Comparison of ENCODE assay signal across 2 cellular contexts in the genomic region with DNA sequence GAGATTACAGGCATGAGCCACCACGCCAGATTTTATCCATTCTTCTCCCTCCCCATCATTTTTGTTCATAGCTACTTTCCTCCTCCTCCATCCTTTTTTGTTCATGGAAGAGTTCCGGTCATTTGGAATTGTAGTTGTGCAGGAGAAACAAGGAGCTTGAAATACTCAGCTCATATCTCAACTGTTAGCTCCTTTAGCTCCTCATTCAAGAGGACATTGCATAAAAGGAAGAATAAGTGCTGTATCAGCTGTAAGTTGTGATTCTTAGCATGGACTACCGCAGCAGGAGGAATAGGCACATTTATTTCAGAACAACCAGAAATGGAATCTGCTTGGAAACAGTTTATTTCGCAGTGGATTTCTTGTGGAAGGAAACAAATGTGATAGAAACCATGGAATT.
A peak's percentile ranks its signal among the peaks of the same experiment; 100 is the strongest.
TF ChIP-seq lines count a peak whose summit lies in the region.

No MANE protein-coding gene starts in this region.

TF ChIP-seq in IMR-90, 13 proteins besides CTCF, POLR2A, EP300 and RAD21:
- TF ChIP-seq FOS (IDR thresholded peaks at IDR 0.05; ENCODE audit: low read depth, low read length), result no peak
- peak; percentile 65 for TF ChIP-seq MAFK (IDR thresholded peaks at IDR 0.05; ENCODE audit: low read depth, low read length)
- no peak for TF ChIP-seq MAZ (IDR thresholded peaks at IDR 0.05; ENCODE audit: borderline replicate concordance, low read depth, low read length)
- TF ChIP-seq, protein P1, sequence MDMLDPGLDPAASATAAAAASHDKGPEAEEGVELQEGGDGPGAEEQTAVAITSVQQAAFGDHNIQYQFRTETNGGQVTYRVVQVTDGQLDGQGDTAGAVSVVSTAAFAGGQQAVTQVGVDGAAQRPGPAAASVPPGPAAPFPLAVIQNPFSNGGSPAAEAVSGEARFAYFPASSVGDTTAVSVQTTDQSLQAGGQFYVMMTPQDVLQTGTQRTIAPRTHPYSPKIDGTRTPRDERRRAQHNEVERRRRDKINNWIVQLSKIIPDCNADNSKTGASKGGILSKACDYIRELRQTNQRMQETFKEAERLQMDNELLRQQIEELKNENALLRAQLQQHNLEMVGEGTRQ (IDR thresholded peaks at IDR 0.05; ENCODE audit: low read depth, low read length), result no peak
- TF ChIP-seq MXI1 (IDR thresholded peaks at IDR 0.05; ENCODE audit: borderline replicate concordance, low read depth, low read length), result no peak
- TF ChIP-seq SMC3 (IDR thresholded peaks at IDR 0.05; ENCODE audit: low read depth, low read length), result no peak
- TF ChIP-seq NFE2L2 (IDR thresholded peaks at IDR 0.05; ENCODE audit: low read depth, low read length), result no peak

TF ChIP-seq in K562, 482 proteins besides CTCF, POLR2A, EP300 and RAD21 (continues in another document):
- TF ChIP-seq, protein P2, sequence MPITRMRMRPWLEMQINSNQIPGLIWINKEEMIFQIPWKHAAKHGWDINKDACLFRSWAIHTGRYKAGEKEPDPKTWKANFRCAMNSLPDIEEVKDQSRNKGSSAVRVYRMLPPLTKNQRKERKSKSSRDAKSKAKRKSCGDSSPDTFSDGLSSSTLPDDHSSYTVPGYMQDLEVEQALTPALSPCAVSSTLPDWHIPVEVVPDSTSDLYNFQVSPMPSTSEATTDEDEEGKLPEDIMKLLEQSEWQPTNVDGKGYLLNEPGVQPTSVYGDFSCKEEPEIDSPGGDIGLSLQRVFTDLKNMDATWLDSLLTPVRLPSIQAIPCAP (CRISPR knock-in tag; IDR thresholded peaks at IDR 0.05; ENCODE audit: borderline replicate concordance), result no peak
- TF ChIP-seq NR3C1 (CRISPR knock-in tag; IDR thresholded peaks at IDR 0.05) (no peak), SOX6 (IDR thresholded peaks at IDR 0.05) (no peak; the same call in 1 of the 2 replicates), ADNP (tag; IDR thresholded peaks at IDR 0.05) (no peak), TEAD2 (tag; IDR thresholded peaks at IDR 0.05) (no peak), POLR2B (IDR thresholded peaks at IDR 0.05; ENCODE audit: low read depth, partially characterized antibody) (peak; percentile 72), POLR2H (tag; IDR thresholded peaks at IDR 0.05; ENCODE audit: low read depth) (0 out of 2 replicates have a peak, but pooled peaks have one; percentile 25), GATA2 (CRISPR knock-in tag; IDR thresholded peaks at IDR 0.05) (no peak), CEBPB (tag; IDR thresholded peaks at IDR 0.05) (no peak), CBX5 (IDR thresholded peaks at IDR 0.05; ENCODE audit: borderline replicate concordance, low read depth) (no peak), NR2C1 (IDR thresholded peaks at IDR 0.05) (no peak), NR2C1 (tag; IDR thresholded peaks at IDR 0.05) (no peak), POLR2G (IDR thresholded peaks at IDR 0.05; ENCODE audit: low read depth, low read length) (0 out of 2 replicates have a peak, but pooled peaks have one; percentile 34), ZNF445 (CRISPR knock-in tag; IDR thresholded peaks at IDR 0.05; ENCODE audit: low read depth) (no peak), BACH1 (tag; IDR thresholded peaks at IDR 0.05) (peak; percentile 25; the same call in 1 of the 2 replicates), NFYB (IDR thresholded peaks at IDR 0.05; ENCODE audit: extremely low read depth, insufficient read length) (no peak), ZFP1 (CRISPR knock-in tag; IDR thresholded peaks at IDR 0.05) (no peak), PHF8 (IDR thresholded peaks at IDR 0.05; ENCODE audit: borderline replicate concordance, low read length) (no peak), L3MBTL2 (IDR thresholded peaks at IDR 0.05) (no peak), CREBBP (IDR thresholded peaks at IDR 0.05; ENCODE audit: low read depth, low read length) (no peak), HOXB6 (CRISPR knock-in tag; IDR thresholded peaks at IDR 0.05; ENCODE audit: borderline replicate concordance) (no peak), ZNF316 (IDR thresholded peaks at IDR 0.05) (peak; percentile 97), FOXA1 (IDR thresholded peaks at IDR 0.05; ENCODE audit: borderline replicate concordance) (no peak), MAFG (tag; conservative IDR thresholded peaks at IDR 0.05) (peak; percentile 92), PPARD (CRISPR knock-in tag; IDR thresholded peaks at IDR 0.05) (no peak), MAFK (IDR thresholded peaks at IDR 0.05; ENCODE audit: low read length) (peak; percentile 76), NBN (IDR thresholded peaks at IDR 0.05; ENCODE audit: low read depth) (no peak), ZNF354B (CRISPR knock-in tag; IDR thresholded peaks at IDR 0.05) (no peak), ZNF23 (CRISPR knock-in tag; IDR thresholded peaks at IDR 0.05) (no peak), ZNF584 (CRISPR knock-in tag; IDR thresholded peaks at IDR 0.05; ENCODE audit: low read depth) (no peak), STAG1 (CRISPR knock-in tag; IDR thresholded peaks at IDR 0.05; ENCODE audit: borderline replicate concordance) (no peak), ZKSCAN8 (CRISPR knock-in tag; IDR thresholded peaks at IDR 0.05) (no peak), SMC3 (conservative IDR thresholded peaks at IDR 0.05; ENCODE audit: insufficient read depth, low read depth, low read length) (no peak), MED1 (CRISPR knock-in tag; IDR thresholded peaks at IDR 0.05; ENCODE audit: borderline replicate concordance) (no peak), MXI1 (IDR thresholded peaks at IDR 0.05; ENCODE audit: low read depth, low read length) (no peak), MBD2 (IDR thresholded peaks at IDR 0.05; ENCODE audit: borderline replicate concordance, low read depth) (no peak), KAT7 (CRISPR knock-in tag; IDR thresholded peaks at IDR 0.05; ENCODE audit: borderline replicate concordance) (no peak), ESRRB (CRISPR knock-in tag; IDR thresholded peaks at IDR 0.05; ENCODE audit: borderline replicate concordance) (0 out of 2 replicates have a peak, but pooled peaks have one; percentile 22), IRF2 (CRISPR knock-in tag; IDR thresholded peaks at IDR 0.05) (no peak), MYC (IDR thresholded peaks at IDR 0.05; ENCODE audit: low read depth, low read length) (no peak), MYC (CRISPR knock-in tag; IDR thresholded peaks at IDR 0.05; ENCODE audit: borderline replicate concordance, low read depth) (no peak), ZNF263 (CRISPR knock-in tag; IDR thresholded peaks at IDR 0.05; ENCODE audit: borderline replicate concordance) (no peak), DPF2 (IDR thresholded peaks at IDR 0.05) (peak; percentile 27; the same call in 1 of the 2 replicates)
- TF ChIP-seq, protein P3, sequence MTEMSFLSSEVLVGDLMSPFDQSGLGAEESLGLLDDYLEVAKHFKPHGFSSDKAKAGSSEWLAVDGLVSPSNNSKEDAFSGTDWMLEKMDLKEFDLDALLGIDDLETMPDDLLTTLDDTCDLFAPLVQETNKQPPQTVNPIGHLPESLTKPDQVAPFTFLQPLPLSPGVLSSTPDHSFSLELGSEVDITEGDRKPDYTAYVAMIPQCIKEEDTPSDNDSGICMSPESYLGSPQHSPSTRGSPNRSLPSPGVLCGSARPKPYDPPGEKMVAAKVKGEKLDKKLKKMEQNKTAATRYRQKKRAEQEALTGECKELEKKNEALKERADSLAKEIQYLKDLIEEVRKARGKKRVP (CRISPR knock-in tag; IDR thresholded peaks at IDR 0.05), result no peak
- TF ChIP-seq, protein P4, sequence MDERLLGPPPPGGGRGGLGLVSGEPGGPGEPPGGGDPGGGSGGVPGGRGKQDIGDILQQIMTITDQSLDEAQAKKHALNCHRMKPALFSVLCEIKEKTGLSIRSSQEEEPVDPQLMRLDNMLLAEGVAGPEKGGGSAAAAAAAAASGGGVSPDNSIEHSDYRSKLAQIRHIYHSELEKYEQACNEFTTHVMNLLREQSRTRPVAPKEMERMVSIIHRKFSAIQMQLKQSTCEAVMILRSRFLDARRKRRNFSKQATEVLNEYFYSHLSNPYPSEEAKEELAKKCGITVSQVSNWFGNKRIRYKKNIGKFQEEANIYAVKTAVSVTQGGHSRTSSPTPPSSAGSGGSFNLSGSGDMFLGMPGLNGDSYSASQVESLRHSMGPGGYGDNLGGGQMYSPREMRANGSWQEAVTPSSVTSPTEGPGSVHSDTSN (CRISPR knock-in tag; IDR thresholded peaks at IDR 0.05; ENCODE audit: low read depth), result no peak
- TF ChIP-seq, protein P4 (tag; conservative IDR thresholded peaks at IDR 0.05; ENCODE audit: low read depth), result no peak
- TF ChIP-seq, protein P5, sequence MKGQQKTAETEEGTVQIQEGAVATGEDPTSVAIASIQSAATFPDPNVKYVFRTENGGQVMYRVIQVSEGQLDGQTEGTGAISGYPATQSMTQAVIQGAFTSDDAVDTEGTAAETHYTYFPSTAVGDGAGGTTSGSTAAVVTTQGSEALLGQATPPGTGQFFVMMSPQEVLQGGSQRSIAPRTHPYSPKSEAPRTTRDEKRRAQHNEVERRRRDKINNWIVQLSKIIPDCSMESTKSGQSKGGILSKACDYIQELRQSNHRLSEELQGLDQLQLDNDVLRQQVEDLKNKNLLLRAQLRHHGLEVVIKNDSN (CRISPR knock-in tag; IDR thresholded peaks at IDR 0.05), result no peak
- TF ChIP-seq, protein P6, sequence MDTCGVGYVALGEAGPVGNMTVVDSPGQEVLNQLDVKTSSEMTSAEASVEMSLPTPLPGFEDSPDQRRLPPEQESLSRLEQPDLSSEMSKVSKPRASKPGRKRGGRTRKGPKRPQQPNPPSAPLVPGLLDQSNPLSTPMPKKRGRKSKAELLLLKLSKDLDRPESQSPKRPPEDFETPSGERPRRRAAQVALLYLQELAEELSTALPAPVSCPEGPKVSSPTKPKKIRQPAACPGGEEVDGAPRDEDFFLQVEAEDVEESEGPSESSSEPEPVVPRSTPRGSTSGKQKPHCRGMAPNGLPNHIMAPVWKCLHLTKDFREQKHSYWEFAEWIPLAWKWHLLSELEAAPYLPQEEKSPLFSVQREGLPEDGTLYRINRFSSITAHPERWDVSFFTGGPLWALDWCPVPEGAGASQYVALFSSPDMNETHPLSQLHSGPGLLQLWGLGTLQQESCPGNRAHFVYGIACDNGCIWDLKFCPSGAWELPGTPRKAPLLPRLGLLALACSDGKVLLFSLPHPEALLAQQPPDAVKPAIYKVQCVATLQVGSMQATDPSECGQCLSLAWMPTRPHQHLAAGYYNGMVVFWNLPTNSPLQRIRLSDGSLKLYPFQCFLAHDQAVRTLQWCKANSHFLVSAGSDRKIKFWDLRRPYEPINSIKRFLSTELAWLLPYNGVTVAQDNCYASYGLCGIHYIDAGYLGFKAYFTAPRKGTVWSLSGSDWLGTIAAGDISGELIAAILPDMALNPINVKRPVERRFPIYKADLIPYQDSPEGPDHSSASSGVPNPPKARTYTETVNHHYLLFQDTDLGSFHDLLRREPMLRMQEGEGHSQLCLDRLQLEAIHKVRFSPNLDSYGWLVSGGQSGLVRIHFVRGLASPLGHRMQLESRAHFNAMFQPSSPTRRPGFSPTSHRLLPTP (IDR thresholded peaks at IDR 0.05; ENCODE audit: borderline replicate concordance, extremely low read depth, insufficient read length), result no peak
- TF ChIP-seq, protein P7, sequence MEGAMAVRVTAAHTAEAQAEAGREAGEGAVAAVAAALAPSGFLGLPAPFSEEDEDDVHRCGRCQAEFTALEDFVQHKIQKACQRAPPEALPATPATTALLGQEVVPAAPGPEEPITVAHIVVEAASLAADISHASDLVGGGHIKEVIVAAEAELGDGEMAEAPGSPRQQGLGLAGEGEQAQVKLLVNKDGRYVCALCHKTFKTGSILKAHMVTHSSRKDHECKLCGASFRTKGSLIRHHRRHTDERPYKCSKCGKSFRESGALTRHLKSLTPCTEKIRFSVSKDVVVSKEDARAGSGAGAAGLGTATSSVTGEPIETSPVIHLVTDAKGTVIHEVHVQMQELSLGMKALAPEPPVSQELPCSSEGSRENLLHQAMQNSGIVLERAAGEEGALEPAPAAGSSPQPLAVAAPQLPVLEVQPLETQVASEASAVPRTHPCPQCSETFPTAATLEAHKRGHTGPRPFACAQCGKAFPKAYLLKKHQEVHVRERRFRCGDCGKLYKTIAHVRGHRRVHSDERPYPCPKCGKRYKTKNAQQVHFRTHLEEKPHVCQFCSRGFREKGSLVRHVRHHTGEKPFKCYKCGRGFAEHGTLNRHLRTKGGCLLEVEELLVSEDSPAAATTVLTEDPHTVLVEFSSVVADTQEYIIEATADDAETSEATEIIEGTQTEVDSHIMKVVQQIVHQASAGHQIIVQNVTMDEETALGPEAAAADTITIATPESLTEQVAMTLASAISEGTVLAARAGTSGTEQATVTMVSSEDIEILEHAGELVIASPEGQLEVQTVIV (CRISPR knock-in tag; IDR thresholded peaks at IDR 0.05; ENCODE audit: borderline replicate concordance), result 0 out of 2 replicates have a peak, but pooled peaks have one; percentile 9
- TF ChIP-seq, protein P8, sequence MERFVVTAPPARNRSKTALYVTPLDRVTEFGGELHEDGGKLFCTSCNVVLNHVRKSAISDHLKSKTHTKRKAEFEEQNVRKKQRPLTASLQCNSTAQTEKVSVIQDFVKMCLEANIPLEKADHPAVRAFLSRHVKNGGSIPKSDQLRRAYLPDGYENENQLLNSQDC (CRISPR knock-in tag; IDR thresholded peaks at IDR 0.05), result no peak
- TF ChIP-seq, protein P9, sequence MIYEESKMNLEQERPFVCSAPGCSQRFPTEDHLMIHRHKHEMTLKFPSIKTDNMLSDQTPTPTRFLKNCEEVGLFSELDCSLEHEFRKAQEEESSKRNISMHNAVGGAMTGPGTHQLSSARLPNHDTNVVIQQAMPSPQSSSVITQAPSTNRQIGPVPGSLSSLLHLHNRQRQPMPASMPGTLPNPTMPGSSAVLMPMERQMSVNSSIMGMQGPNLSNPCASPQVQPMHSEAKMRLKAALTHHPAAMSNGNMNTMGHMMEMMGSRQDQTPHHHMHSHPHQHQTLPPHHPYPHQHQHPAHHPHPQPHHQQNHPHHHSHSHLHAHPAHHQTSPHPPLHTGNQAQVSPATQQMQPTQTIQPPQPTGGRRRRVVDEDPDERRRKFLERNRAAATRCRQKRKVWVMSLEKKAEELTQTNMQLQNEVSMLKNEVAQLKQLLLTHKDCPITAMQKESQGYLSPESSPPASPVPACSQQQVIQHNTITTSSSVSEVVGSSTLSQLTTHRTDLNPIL (CRISPR knock-in tag; IDR thresholded peaks at IDR 0.05), result no peak
- TF ChIP-seq, protein P10, sequence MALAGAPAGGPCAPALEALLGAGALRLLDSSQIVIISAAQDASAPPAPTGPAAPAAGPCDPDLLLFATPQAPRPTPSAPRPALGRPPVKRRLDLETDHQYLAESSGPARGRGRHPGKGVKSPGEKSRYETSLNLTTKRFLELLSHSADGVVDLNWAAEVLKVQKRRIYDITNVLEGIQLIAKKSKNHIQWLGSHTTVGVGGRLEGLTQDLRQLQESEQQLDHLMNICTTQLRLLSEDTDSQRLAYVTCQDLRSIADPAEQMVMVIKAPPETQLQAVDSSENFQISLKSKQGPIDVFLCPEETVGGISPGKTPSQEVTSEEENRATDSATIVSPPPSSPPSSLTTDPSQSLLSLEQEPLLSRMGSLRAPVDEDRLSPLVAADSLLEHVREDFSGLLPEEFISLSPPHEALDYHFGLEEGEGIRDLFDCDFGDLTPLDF (CRISPR knock-in tag; IDR thresholded peaks at IDR 0.05), result no peak
